ENCODE assay signal across 12 cellular contexts in genomic region chr2:73952499-73953446, GRCh38. TPM values are rescaled to one million over a fixed set of nuclear protein-coding genes. Genes with fewer than 3 reads are reported as not detected.
A peak's percentile ranks its signal among the peaks of the same experiment; 100 is the strongest.
DNase-seq lines count a peak whose midpoint lies in the region; ATAC-seq and TF ChIP-seq lines count a peak whose summit lies in the region.
"Had no signal": no experiment of that assay in that cellular context is flagged by ENCODE, and none has a peak within 500 bp of the region (broad histone marks: within the 10 kb centered on the region; RNA-seq: fewer than 3 reads in every experiment).

No MANE protein-coding gene starts in this region.

- BruUV-seq in Caco-2 (replicated peaks; lab: Mats Ljungman, UMichigan), result no TSS peak

- CTCF ChIA-PET in Caco-2 (lab: Charles Lee), result no interaction called here

- peak overlapping the region; percentile 6 for H3K27ac Mint-ChIP-seq in Caco-2 (ENCODE audit: unreplicated experiment)
- H3K27ac Mint-ChIP-seq in natural killer cell treated with Interleukin-12 subunit alpha and Interleukin-12 subunit beta and Interleukin-15 and Interleukin-18, amount 100 ng/mL, for 72 hours, result peak overlapping the region in 1 of 2 donors; percentile 49

- H3K36me3 Mint-ChIP-seq in Caco-2 (ENCODE audit: insufficient read depth, unreplicated experiment), result peaks cover 70% of the 10 kb centered on the region
- peaks cover 48% of the 10 kb centered on the region for H3K36me3 Mint-ChIP-seq in natural killer cell treated with Interleukin-12 subunit alpha and Interleukin-12 subunit beta and Interleukin-15 and Interleukin-18, amount 100 ng/mL, for 72 hours

- H3K27ac ChIP-seq in muscle layer of duodenum (ENCODE audit: low read length), result peak overlapping the region; percentile 41

- H3K9me3 Mint-ChIP-seq in Caco-2 (ENCODE audit: unreplicated experiment), result no peaks in the 10 kb centered on the region
- no peaks in the 10 kb centered on the region for H3K9me3 Mint-ChIP-seq in natural killer cell treated with Interleukin-12 subunit alpha and Interleukin-12 subunit beta and Interleukin-15 and Interleukin-18, amount 100 ng/mL, for 72 hours

- intact Hi-C loops in Caco-2 (cut with micrococcal nuclease; ENCODE audit: unreplicated experiment), result no loop called here

- H3K9me3 ChIP-seq in Caco-2, result no peaks in the 10 kb centered on the region
- no peaks in the 10 kb centered on the region for H3K9me3 ChIP-seq in muscle layer of duodenum (ENCODE audit: control insufficient read depth in 1 of 2, low read length in 2 of 2)
- H3K9me3 ChIP-seq: tibial nerve had no signal

- DNase-seq in Caco-2 (no peak), NCI-H82 treated with DMSO at 0.1 percent for 48 hours (lab: John Stamatoyannopoulos, UW; ENCODE audit: unreplicated experiment) (peak; percentile 15), epithelial cell of esophagus (ENCODE audit: low read depth) (peak; percentile 66), NCI-H774 (lab: John Stamatoyannopoulos, UW) (no peak)
- DNase-seq in natural killer cell treated with Interleukin-12 subunit alpha and Interleukin-12 subunit beta and Interleukin-15 and Interleukin-18, amount 100 ng/mL, for 72 hours (ENCODE audit: low spot score), result no peak
- DNase-seq: GF-D8, NCI-H526 treated with DMSO at 0.1 percent for 48 hours had no signal

- no peak overlapping the region for H3K4me3 ChIP-seq in Caco-2 (ENCODE audit: low read depth, low read length)
- H3K4me3 ChIP-seq in epithelial cell of esophagus (ENCODE audit: low read length), result no peak overlapping the region
- H3K4me3 ChIP-seq in muscle layer of duodenum (ENCODE audit: low read depth in 1 of 2, low read length in 2 of 2), result no peak overlapping the region
- H3K4me3 ChIP-seq: tibial nerve had no signal

- peaks cover 5% of the 10 kb centered on the region for H3K4me1 Mint-ChIP-seq in Caco-2 (ENCODE audit: low read depth, unreplicated experiment)
- peaks cover 20 to 32% of the 10 kb centered on the region in 2 donors for H3K4me1 Mint-ChIP-seq in natural killer cell treated with Interleukin-12 subunit alpha and Interleukin-12 subunit beta and Interleukin-15 and Interleukin-18, amount 100 ng/mL, for 72 hours (ENCODE audit: low read depth in 2 of 2)
- H3K4me1 Mint-ChIP-seq: brain had no signal

- TF ChIP-seq CTCF in Caco-2 (IDR thresholded peaks at IDR 0.05; ENCODE audit: insufficient read depth in 1 of 2, low read depth in 1 of 2, low read length in 1 of 2, severe bottlenecking in 1 of 2, unreplicated experiment in 1 of 2), result no peak
- no peak for TF ChIP-seq CTCF in epithelial cell of esophagus (IDR thresholded peaks at IDR 0.05; ENCODE audit: insufficient read depth, low read depth, low read length, missing control alignments)

- no peaks in the 10 kb centered on the region for H3K27me3 ChIP-seq in Caco-2 (replicated peaks; ENCODE audit: control insufficient read depth, insufficient read depth, low read length)
- no peaks in the 10 kb centered on the region for H3K27me3 ChIP-seq in muscle layer of duodenum (ENCODE audit: low read depth, low read length)
- H3K27me3 ChIP-seq: tibial nerve had no signal

- H3K36me3 ChIP-seq in Caco-2 (ENCODE audit: control insufficient read depth, insufficient read depth, low read length) (peaks cover 2% of the 10 kb centered on the region), muscle layer of duodenum (ENCODE audit: control insufficient read depth in 1 of 2, insufficient read depth in 2 of 2, low read length in 2 of 2) (peaks cover 59 to 61% of the 10 kb centered on the region in 2 donors)

- ATAC-seq in HG03571 (IDR thresholded peaks at IDR 0.05; ENCODE audit: unreplicated experiment) (no peak), GM18907 (IDR thresholded peaks at IDR 0.05; ENCODE audit: unreplicated experiment) (no peak)
- no peak for ATAC-seq in natural killer cell treated with Interleukin-12 subunit alpha and Interleukin-12 subunit beta and Interleukin-15 and Interleukin-18, amount 100 ng/mL, for 72 hours

- peaks cover 7% of the 10 kb centered on the region; the same call in 1 of the 2 replicates for H3K4me1 ChIP-seq in Caco-2
- H3K4me1 ChIP-seq in muscle layer of duodenum (ENCODE audit: control insufficient read depth in 1 of 2, insufficient read depth in 2 of 2, low read length in 2 of 2), result peaks cover 0 to 9% of the 10 kb centered on the region in 2 donors

- no peaks in the 10 kb centered on the region for H3K27me3 Mint-ChIP-seq in Caco-2 (ENCODE audit: insufficient read depth, unreplicated experiment)
- H3K27me3 Mint-ChIP-seq in natural killer cell treated with Interleukin-12 subunit alpha and Interleukin-12 subunit beta and Interleukin-15 and Interleukin-18, amount 100 ng/mL, for 72 hours, result no peaks in the 10 kb centered on the region
- H3K27me3 Mint-ChIP-seq: brain had no signal

- POLR2A ChIA-PET in Caco-2 (lab: Charles Lee), result interaction anchor here (0.7 kb wide), 1 partner anchor 68 kb away, joined by 3 read pairs; no protein-coding TSS in a partner anchor

- no peak overlapping the region for H3K4me3 Mint-ChIP-seq in Caco-2 (ENCODE audit: unreplicated experiment)
- H3K4me3 Mint-ChIP-seq in natural killer cell treated with Interleukin-12 subunit alpha and Interleukin-12 subunit beta and Interleukin-15 and Interleukin-18, amount 100 ng/mL, for 72 hours, result no peak overlapping the region
- H3K4me3 Mint-ChIP-seq: brain had no signal

RNA-seq across cellular contexts. Expression of gene DGUOK, which starts 26.1 kb away (rescaled TPM):
- total RNA-seq in Caco-2 (2022), result 69.6 and 70.7 TPM in 2 replicates
- total RNA-seq in natural killer cell treated with Interleukin-12 subunit alpha and Interleukin-12 subunit beta and Interleukin-15 and Interleukin-18, amount 100 ng/mL, for 72 hours, result 10 to 100 TPM; 87.1 to 92.6 TPM

RNA-seq across cellular contexts. Expression of gene TET3, which starts 31.9 kb away (rescaled TPM):
- 27.5 and 27.8 TPM in 2 replicates for total RNA-seq in Caco-2 (2022)
- total RNA-seq in natural killer cell treated with Interleukin-12 subunit alpha and Interleukin-12 subunit beta and Interleukin-15 and Interleukin-18, amount 100 ng/mL, for 72 hours, result 10 to 100 TPM; 29.3 to 70.3 TPM

RNA-seq across cellular contexts. Expression of gene ACTG2, which starts 60.0 kb away (rescaled TPM):
- 2.6 and 5.7 TPM in 2 replicates for total RNA-seq in Caco-2 (2022)
- not detected for total RNA-seq in natural killer cell treated with Interleukin-12 subunit alpha and Interleukin-12 subunit beta and Interleukin-15 and Interleukin-18, amount 100 ng/mL, for 72 hours

Comparison
In these comparisons a context has a peak if more than half of its experiments do, and no peak if none do; other contexts are left out.
1. DNase-seq: peak in NCI-H82 treated with DMSO at 0.1 percent for 48 hours (single experiment) and epithelial cell of esophagus (single experiment); none in Caco-2 (0 of 2), natural killer cell treated with Interleukin-12 subunit alpha and Interleukin-12 subunit beta and Interleukin-15 and Interleukin-18, amount 100 ng/mL, for 72 hours (single experiment) and NCI-H774 (single experiment).